In the genomic region with DNA sequence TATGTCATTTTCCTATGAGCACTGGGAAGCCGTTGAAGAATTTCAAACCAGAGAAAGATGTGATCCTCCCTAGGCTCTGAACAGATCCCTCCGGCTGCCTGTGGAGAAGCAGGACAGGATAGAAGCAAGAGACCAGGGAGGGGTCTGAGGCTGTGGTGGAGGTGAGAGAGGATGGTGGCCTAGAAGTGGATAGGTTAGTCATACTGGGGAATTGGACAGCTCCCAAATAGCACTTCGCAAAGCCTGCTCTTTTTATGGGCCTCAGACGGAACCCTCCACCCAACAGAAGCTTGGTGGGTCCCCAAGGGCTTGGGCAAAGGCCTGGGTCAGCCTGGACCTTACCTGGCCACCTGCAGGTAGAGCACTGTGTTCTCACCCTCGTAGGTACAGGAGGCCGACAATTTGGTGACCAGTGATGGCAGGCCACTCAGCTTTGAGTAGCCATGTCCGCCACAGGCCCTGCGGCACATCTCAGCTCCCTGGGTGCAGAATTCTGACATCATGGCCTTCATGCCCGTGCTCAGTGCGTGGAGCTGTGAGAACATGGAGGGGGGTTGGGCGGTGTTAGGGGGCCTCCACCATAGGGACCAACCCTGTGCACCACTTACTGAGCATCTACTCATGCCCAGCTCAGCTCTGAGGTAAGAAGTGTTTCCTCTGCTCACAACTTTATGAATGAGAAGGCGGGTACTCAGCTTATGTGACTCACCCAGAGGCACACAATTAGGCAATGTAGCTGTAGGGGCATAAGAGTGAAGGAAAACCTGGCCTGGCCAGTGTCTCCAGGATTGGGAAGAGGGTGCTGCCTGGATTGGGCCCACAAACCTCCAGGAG, we compare ENCODE assay signal across 11 cellular contexts. TPM values are rescaled to one million over a fixed set of nuclear protein-coding genes. Genes with fewer than 3 reads are reported as not detected.
DNase-seq lines count a peak whose midpoint lies in the region; ATAC-seq and TF ChIP-seq lines count a peak whose summit lies in the region.
"Had no signal": no experiment of that assay in that cellular context is flagged by ENCODE, and none has a peak within 500 bp of the region (broad histone marks: within the 10 kb centered on the region; RNA-seq: fewer than 3 reads in every experiment).

No MANE protein-coding gene starts in this region.

- H3K27me3 ChIP-seq in SJCRH30: no peaks in the 10 kb centered on the region

- no peaks in the 10 kb centered on the region for H3K9me3 Mint-ChIP-seq in activated CD8-positive, alpha-beta T cell treated with anti-CD3 and anti-CD28 coated beads for 36 hours
- no peaks in the 10 kb centered on the region for H3K9me3 Mint-ChIP-seq in activated CD8-positive, alpha-beta T cell treated with anti-CD3 and anti-CD28 coated beads, Interleukin-2, amount 10 ng/mL, durations not matched to agents 7 days and 5 days (ENCODE audit: insufficient read depth)

- peak; percentile 37 for ATAC-seq in activated CD8-positive, alpha-beta T cell treated with anti-CD3 and anti-CD28 coated beads for 36 hours
- no peak for ATAC-seq in activated CD8-positive, alpha-beta T cell treated with anti-CD3 and anti-CD28 coated beads, Interleukin-2, amount 10 ng/mL, durations not matched to agents 7 days and 5 days
- no peak for ATAC-seq in GM19455 (IDR thresholded peaks at IDR 0.05; ENCODE audit: unreplicated experiment)

- H3K36me3 ChIP-seq in SJCRH30: no peaks in the 10 kb centered on the region
- H3K36me3 ChIP-seq: HAP-1 had no signal

- no peaks in the 10 kb centered on the region for H3K27me3 Mint-ChIP-seq in activated CD8-positive, alpha-beta T cell treated with anti-CD3 and anti-CD28 coated beads for 36 hours
- H3K27me3 Mint-ChIP-seq in activated CD8-positive, alpha-beta T cell treated with anti-CD3 and anti-CD28 coated beads, Interleukin-2, amount 10 ng/mL, durations not matched to agents 7 days and 5 days (ENCODE audit: low read depth): no peaks in the 10 kb centered on the region

- no peaks in the 10 kb centered on the region for H3K9me3 ChIP-seq in SJCRH30 (replicated peaks)
- H3K9me3 ChIP-seq: HAP-1 had no signal

- no peak for TF ChIP-seq CTCF in activated CD8-positive, alpha-beta T cell treated with anti-CD3 and anti-CD28 coated beads for 36 hours (IDR thresholded peaks at IDR 0.05)
- no peak for TF ChIP-seq CTCF in fibroblast of the aortic adventitia (IDR thresholded peaks at IDR 0.05; ENCODE audit: insufficient read depth, low read length)

- peaks cover 1% of the 10 kb centered on the region for H3K4me1 Mint-ChIP-seq in activated CD8-positive, alpha-beta T cell treated with anti-CD3 and anti-CD28 coated beads for 36 hours (ENCODE audit: low read depth)
- H3K4me1 Mint-ChIP-seq in activated CD8-positive, alpha-beta T cell treated with anti-CD3 and anti-CD28 coated beads, Interleukin-2, amount 10 ng/mL, durations not matched to agents 7 days and 5 days (ENCODE audit: low read depth): no peaks in the 10 kb centered on the region

- no peak overlapping the region for H3K4me3 Mint-ChIP-seq in activated CD8-positive, alpha-beta T cell treated with anti-CD3 and anti-CD28 coated beads for 36 hours
- no peak overlapping the region for H3K4me3 Mint-ChIP-seq in activated CD8-positive, alpha-beta T cell treated with anti-CD3 and anti-CD28 coated beads, Interleukin-2, amount 10 ng/mL, durations not matched to agents 7 days and 5 days

- H3K27ac ChIP-seq in SJCRH30: no peak overlapping the region
- H3K27ac ChIP-seq: C4-2B had no signal

- no peaks in the 10 kb centered on the region for H3K36me3 Mint-ChIP-seq in activated CD8-positive, alpha-beta T cell treated with anti-CD3 and anti-CD28 coated beads for 36 hours (ENCODE audit: low read depth)
- H3K36me3 Mint-ChIP-seq in activated CD8-positive, alpha-beta T cell treated with anti-CD3 and anti-CD28 coated beads, Interleukin-2, amount 10 ng/mL, durations not matched to agents 7 days and 5 days (ENCODE audit: low read depth): no peaks in the 10 kb centered on the region

- H3K4me3 ChIP-seq in SJCRH30: no peak overlapping the region
- H3K4me3 ChIP-seq in fibroblast of the aortic adventitia (ENCODE audit: low read depth, low read length): no peak overlapping the region
- H3K4me3 ChIP-seq: HAP-1 had no signal

- H3K4me1 ChIP-seq in SJCRH30: no peaks in the 10 kb centered on the region

- CTCF ChIA-PET in activated CD8-positive, alpha-beta T cell treated with anti-CD3 and anti-CD28 coated beads for 36 hours (lab: Charles Lee): interaction anchor here (0.6 to 1.0 kb wide), 2 partner anchors 26 to 34 kb away, joined by 3 to 5 read pairs; a partner anchor contains a TSS
- CTCF ChIA-PET in activated CD8-positive, alpha-beta T cell treated with anti-CD3 and anti-CD28 coated beads, Interleukin-2, amount 10 ng/mL, durations not matched to agents 7 days and 5 days (lab: Charles Lee): no interaction called here

- H3K27ac Mint-ChIP-seq in activated CD8-positive, alpha-beta T cell treated with anti-CD3 and anti-CD28 coated beads for 36 hours: no peak overlapping the region
- H3K27ac Mint-ChIP-seq in activated CD8-positive, alpha-beta T cell treated with anti-CD3 and anti-CD28 coated beads, Interleukin-2, amount 10 ng/mL, durations not matched to agents 7 days and 5 days: no peak overlapping the region

- intact Hi-C loops in activated CD8-positive, alpha-beta T cell treated with anti-CD3 and anti-CD28 coated beads for 36 hours (cut with micrococcal nuclease): no loop called here

- DNase-seq in activated CD8-positive, alpha-beta T cell treated with anti-CD3 and anti-CD28 coated beads for 36 hours: no peak
- DNase-seq in activated CD8-positive, alpha-beta T cell treated with anti-CD3 and anti-CD28 coated beads, Interleukin-2, amount 10 ng/mL, durations not matched to agents 7 days and 5 days: no peak
- DNase-seq in SJCRH30: peak; percentile 25 to 39
- DNase-seq in fibroblast of the aortic adventitia (ENCODE audit: low read depth): peak; percentile 91
- DNase-seq in stromal cell of bone marrow (ENCODE audit: low read depth): peak; percentile 87
- no peak for DNase-seq in Ammon's horn (ENCODE audit: low spot score)
- DNase-seq in stimulated activated CD4-positive, alpha-beta T cell treated with anti-CD3 and anti-CD28 coated beads, Interleukin-4, amount 100 ng/mL, for 1 hour: no peak
- DNase-seq: retina had no signal

- POLR2A ChIA-PET in activated CD8-positive, alpha-beta T cell treated with anti-CD3 and anti-CD28 coated beads for 36 hours (lab: Charles Lee): no interaction called here
- POLR2A ChIA-PET in activated CD8-positive, alpha-beta T cell treated with anti-CD3 and anti-CD28 coated beads, Interleukin-2, amount 10 ng/mL, durations not matched to agents 7 days and 5 days (lab: Charles Lee): no interaction called here

RNA-seq across cellular contexts. Expression of a gene that starts 10.6 kb away (rescaled TPM):
- total RNA-seq in activated CD8-positive, alpha-beta T cell treated with anti-CD3 and anti-CD28 coated beads for 36 hours: not detected
- not detected for total RNA-seq in activated CD8-positive, alpha-beta T cell treated with anti-CD3 and anti-CD28 coated beads, Interleukin-2, amount 10 ng/mL, durations not matched to agents 7 days and 5 days
- 0.15 and 0.26 TPM in 2 replicates for total RNA-seq in SJCRH30 (2014; rRNA removed; shearing (Covaris generic))
- 19.2 and 29.5 TPM in 2 replicates for total RNA-seq in fibroblast of the aortic adventitia (ENCODE audit: low replicate concordance)

RNA-seq across cellular contexts. Expression of a gene that starts 34.4 kb away (rescaled TPM):
- 1 to 10 TPM; 5.6 to 5.8 TPM for total RNA-seq in activated CD8-positive, alpha-beta T cell treated with anti-CD3 and anti-CD28 coated beads for 36 hours
- 1 to 10 TPM; 5.2 to 6.2 TPM for total RNA-seq in activated CD8-positive, alpha-beta T cell treated with anti-CD3 and anti-CD28 coated beads, Interleukin-2, amount 10 ng/mL, durations not matched to agents 7 days and 5 days
- 10.9 and 11.5 TPM in 2 replicates for total RNA-seq in SJCRH30 (2014; rRNA removed; shearing (Covaris generic))
- total RNA-seq in fibroblast of the aortic adventitia (ENCODE audit: low replicate concordance): 17.8 and 17.9 TPM in 2 replicates

RNA-seq across cellular contexts. Expression of a gene that starts 50.9 kb away (rescaled TPM):
- not detected for total RNA-seq in activated CD8-positive, alpha-beta T cell treated with anti-CD3 and anti-CD28 coated beads for 36 hours
- not detected for total RNA-seq in activated CD8-positive, alpha-beta T cell treated with anti-CD3 and anti-CD28 coated beads, Interleukin-2, amount 10 ng/mL, durations not matched to agents 7 days and 5 days
- total RNA-seq in SJCRH30 (2014; rRNA removed; shearing (Covaris generic)): 2.0 and 2.6 TPM in 2 replicates
- total RNA-seq in fibroblast of the aortic adventitia (ENCODE audit: low replicate concordance): 0.54 TPM in 1 of 2 replicates, not detected in the other

Comparison
In these comparisons a context has a peak if more than half of its experiments do, and no peak if none do; other contexts are left out.
1. DNase-seq: peak in SJCRH30 (2 of 2), fibroblast of the aortic adventitia (single experiment) and stromal cell of bone marrow (single experiment); none in activated CD8-positive, alpha-beta T cell treated with anti-CD3 and anti-CD28 coated beads for 36 hours (single experiment), activated CD8-positive, alpha-beta T cell treated with anti-CD3 and anti-CD28 coated beads, Interleukin-2, amount 10 ng/mL, durations not matched to agents 7 days and 5 days (single experiment), Ammon's horn (single experiment) and stimulated activated CD4-positive, alpha-beta T cell treated with anti-CD3 and anti-CD28 coated beads, Interleukin-4, amount 100 ng/mL, for 1 hour (single experiment).
2. RNA of a gene that starts 10.6 kb away (total RNA-seq): 19.2 to 29.5 TPM in fibroblast of the aortic adventitia; 0.15 to 0.26 TPM in SJCRH30, not detected in activated CD8-positive, alpha-beta T cell treated with anti-CD3 and anti-CD28 coated beads for 36 hours and not detected in activated CD8-positive, alpha-beta T cell treated with anti-CD3 and anti-CD28 coated beads, Interleukin-2, amount 10 ng/mL, durations not matched to agents 7 days and 5 days; every median in the first group is over 10 times any median in the second.